ENCODE assay signal across 9 cellular contexts in genomic region chr15:32718082-32718821, GRCh38. TPM values are rescaled to one million over a fixed set of nuclear protein-coding genes. Genes with fewer than 3 reads are reported as not detected.
DNase-seq lines count a peak whose midpoint lies in the region; ATAC-seq and TF ChIP-seq lines count a peak whose summit lies in the region.
"Had no signal": no experiment of that assay in that cellular context is flagged by ENCODE, and none has a peak within 500 bp of the region (broad histone marks: within the 10 kb centered on the region; RNA-seq: fewer than 3 reads in every experiment).

No MANE protein-coding gene starts in this region.

- H3K27me3 Mint-ChIP-seq in activated naive CD8-positive, alpha-beta T cell treated with anti-CD3 and anti-CD28 coated beads, Interleukin-2, amount 50 U/mL, for 24 hours, result peaks cover 79% of the 10 kb centered on the region
- H3K27me3 Mint-ChIP-seq in activated naive CD4-positive, alpha-beta T cell treated with anti-CD3 and anti-CD28 coated beads for 36 hours (ENCODE audit: low read depth), result peaks cover 63% of the 10 kb centered on the region

- H3K4me1 Mint-ChIP-seq in activated naive CD8-positive, alpha-beta T cell treated with anti-CD3 and anti-CD28 coated beads, Interleukin-2, amount 50 U/mL, for 24 hours, result peaks cover 29% of the 10 kb centered on the region
- peaks cover 14% of the 10 kb centered on the region for H3K4me1 Mint-ChIP-seq in activated naive CD4-positive, alpha-beta T cell treated with anti-CD3 and anti-CD28 coated beads for 36 hours (ENCODE audit: low read depth)

- no peak for TF ChIP-seq CTCF in stomach (IDR thresholded peaks at IDR 0.05)

- no peaks in the 10 kb centered on the region for H3K36me3 Mint-ChIP-seq in activated naive CD8-positive, alpha-beta T cell treated with anti-CD3 and anti-CD28 coated beads, Interleukin-2, amount 50 U/mL, for 24 hours (ENCODE audit: low read depth)
- H3K36me3 Mint-ChIP-seq in activated naive CD4-positive, alpha-beta T cell treated with anti-CD3 and anti-CD28 coated beads for 36 hours (ENCODE audit: low read depth), result no peaks in the 10 kb centered on the region

- WGBS in stomach, 5 donors, result 1 to 4% (median 3%) methylated on average over 37 to 79 of the region's 79 CpGs

- peaks cover 26 to 36% (median 28%) of the 10 kb centered on the region in 4 donors for H3K4me1 ChIP-seq in stomach

- H3K27me3 ChIP-seq in stomach, result peaks cover 21 to 82% (median 50%) of the 10 kb centered on the region in 3 donors

- TF ChIP-seq EP300 in stomach (IDR thresholded peaks at IDR 0.05), result no peak

- peak overlapping the region in 4 of 5 donors; percentile 33 to 82 (median 75) for H3K27ac ChIP-seq in stomach

- no peaks in the 10 kb centered on the region for H3K9me3 ChIP-seq in stomach

- intact Hi-C loops in left colon (cut with DNase I, micrococcal nuclease), result no loop called here
- intact Hi-C loops in stomach (cut with DNase I; ENCODE audit: low total_unique reads), result no loop called here
- intact Hi-C loops in activated naive CD4-positive, alpha-beta T cell treated with anti-CD3 and anti-CD28 coated beads for 36 hours (cut with micrococcal nuclease), result no loop called here

- DNase-seq in NCI-H1092 (lab: John Stamatoyannopoulos, UW), result peak; percentile 2
- DNase-seq in NCI-H1092 treated with DMSO at 0.1 percent for 48 hours (lab: John Stamatoyannopoulos, UW), result no peak
- DNase-seq in activated naive CD8-positive, alpha-beta T cell treated with anti-CD3 and anti-CD28 coated beads, Interleukin-2, amount 50 U/mL, for 24 hours, result peak; percentile 5
- peak; percentile 34 to 41 for DNase-seq in left colon
- no peak for DNase-seq in stomach
- no peak for DNase-seq in DMS79 (lab: John Stamatoyannopoulos, UW)
- no peak for DNase-seq in activated naive CD4-positive, alpha-beta T cell treated with anti-CD3 and anti-CD28 coated beads for 36 hours

- peak overlapping the region; percentile 38 to 61 (median 51) for H3K4me3 ChIP-seq in stomach
- H3K4me3 ChIP-seq: lung had no signal

- TF ChIP-seq POLR2A in stomach (IDR thresholded peaks at IDR 0.05), result no peak

- CTCF ChIA-PET in activated naive CD4-positive, alpha-beta T cell treated with anti-CD3 and anti-CD28 coated beads for 36 hours (lab: Charles Lee), result no interaction called here

- no peaks in the 10 kb centered on the region for H3K36me3 ChIP-seq in stomach

- no peaks in the 10 kb centered on the region for H3K9me3 Mint-ChIP-seq in activated naive CD8-positive, alpha-beta T cell treated with anti-CD3 and anti-CD28 coated beads, Interleukin-2, amount 50 U/mL, for 24 hours
- no peaks in the 10 kb centered on the region for H3K9me3 Mint-ChIP-seq in activated naive CD4-positive, alpha-beta T cell treated with anti-CD3 and anti-CD28 coated beads for 36 hours

- H3K27ac Mint-ChIP-seq in activated naive CD8-positive, alpha-beta T cell treated with anti-CD3 and anti-CD28 coated beads, Interleukin-2, amount 50 U/mL, for 24 hours, result no peak overlapping the region
- no peak overlapping the region for H3K27ac Mint-ChIP-seq in activated naive CD4-positive, alpha-beta T cell treated with anti-CD3 and anti-CD28 coated beads for 36 hours

- no peak for ATAC-seq in activated naive CD8-positive, alpha-beta T cell treated with anti-CD3 and anti-CD28 coated beads, Interleukin-2, amount 50 U/mL, for 24 hours
- peak; percentile 83 for ATAC-seq in left colon
- no peak for ATAC-seq in HG02885 (IDR thresholded peaks at IDR 0.05; ENCODE audit: poor library complexity, unreplicated experiment)

- H3K4me3 Mint-ChIP-seq in activated naive CD8-positive, alpha-beta T cell treated with anti-CD3 and anti-CD28 coated beads, Interleukin-2, amount 50 U/mL, for 24 hours, result no peak overlapping the region
- H3K4me3 Mint-ChIP-seq in activated naive CD4-positive, alpha-beta T cell treated with anti-CD3 and anti-CD28 coated beads for 36 hours, result no peak overlapping the region

RNA-seq across cellular contexts. Expression of gene GREM1, which starts 0.4 kb away (rescaled TPM):
- 10 to 100 TPM; 13.7 to 46.0 TPM for total RNA-seq in left colon
- total RNA-seq in stomach, result 10 to 100 TPM in 3 of 5 donors, 1 to 10 TPM in 2; 5.3 to 50.0 (median 13.0) TPM
- 10 to 100 TPM in 2 of 3 donors, 1 to 10 TPM in 1; 4.0 to 22.2 (median 14.6) TPM for polyA plus RNA-seq in stomach
- not detected for total RNA-seq in activated naive CD4-positive, alpha-beta T cell treated with anti-CD3 and anti-CD28 coated beads for 36 hours

Comparison
In these comparisons a context has a peak if more than half of its experiments do, and no peak if none do; other contexts are left out.
1. DNase-seq: peak in NCI-H1092 (single experiment), activated naive CD8-positive, alpha-beta T cell treated with anti-CD3 and anti-CD28 coated beads, Interleukin-2, amount 50 U/mL, for 24 hours (single experiment) and left colon (2 of 2); none in NCI-H1092 treated with DMSO at 0.1 percent for 48 hours (single experiment), stomach (single experiment), DMS79 (single experiment) and activated naive CD4-positive, alpha-beta T cell treated with anti-CD3 and anti-CD28 coated beads for 36 hours (single experiment).
2. RNA of gene GREM1, which starts 0.4 kb away (total RNA-seq): 13.7 to 46.0 TPM in left colon and 5.3 to 50.0 TPM in stomach; not detected in activated naive CD4-positive, alpha-beta T cell treated with anti-CD3 and anti-CD28 coated beads for 36 hours; every median in the first group is over 4 times any median in the second.